ENCODE assay signal across 25 cellular contexts in the genomic region with DNA sequence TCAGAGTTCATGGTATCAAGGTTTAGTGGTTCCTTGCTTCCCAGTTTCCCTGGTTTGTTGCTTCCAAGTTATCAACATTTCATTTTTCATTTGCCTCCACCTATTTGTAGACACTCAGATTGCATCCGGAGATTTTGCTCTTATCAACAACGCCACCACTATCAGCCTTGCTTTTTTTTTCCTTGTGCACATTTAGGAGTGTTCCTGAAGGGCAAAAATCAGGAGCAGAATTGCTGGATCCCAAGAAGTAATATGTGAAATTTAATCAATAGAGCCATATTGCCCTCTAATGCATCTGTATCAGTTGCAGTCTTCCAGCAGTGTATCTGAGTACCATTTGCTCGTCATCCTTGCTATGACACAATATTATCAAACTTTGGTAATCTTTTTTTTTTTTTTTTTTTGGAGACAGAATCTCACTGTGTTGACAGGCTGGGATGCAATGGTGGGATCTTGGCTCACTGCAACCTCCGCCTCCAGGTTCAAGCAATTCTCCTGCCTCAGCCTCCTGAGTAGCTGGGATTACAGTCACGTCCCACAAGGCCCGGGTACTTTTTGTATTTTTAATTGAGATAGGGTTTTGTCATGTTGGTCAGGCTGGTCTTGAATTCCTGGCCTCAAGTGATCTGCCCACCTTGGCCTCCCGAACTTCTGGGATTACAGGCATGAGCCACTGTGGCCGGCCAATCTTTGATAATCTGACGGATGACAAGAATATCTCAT. TPM values are rescaled to one million over a fixed set of nuclear protein-coding genes. Genes with fewer than 3 reads are reported as not detected.
"Had no signal": no experiment of that assay in that cellular context is flagged by ENCODE, and none has a peak within 500 bp of the region (broad histone marks: within the 10 kb centered on the region; RNA-seq: fewer than 3 reads in every experiment).

No MANE protein-coding gene starts in this region.

- DNase-seq: dermis blood vessel endothelial cell; dorsolateral prefrontal cortex; effector CD4-positive, alpha-beta T cell; effector memory CD4-positive, alpha-beta T cell; foreskin keratinocyte; heart left ventricle; hypothalamus; immature natural killer cell; islet precursor cell; kidney; kidney glomerular epithelial cell; left colon; left ventricle myocardium inferior; lower lobe of right lung; mesenchymal stem cell; midbrain; naive thymus-derived CD4-positive, alpha-beta T cell had no signal

- H3K9me3 ChIP-seq: esophagus muscularis mucosa, gastroesophageal sphincter, heart left ventricle, lower lobe of right lung had no signal

- H3K4me2 ChIP-seq: hepatocyte had no signal

- H2AFZ ChIP-seq: hepatocyte had no signal

- H3K4me1 ChIP-seq: esophagus muscularis mucosa, foreskin keratinocyte, gastroesophageal sphincter, lower lobe of right lung had no signal

- H3K79me2 ChIP-seq: hepatocyte had no signal

- FAIRE-seq: colon, endothelial cell of umbilical vein, frontal cortex, kidney had no signal

- H3K27ac ChIP-seq: coronary artery, dorsolateral prefrontal cortex, esophagus muscularis mucosa, foreskin keratinocyte, gastroesophageal sphincter, heart left ventricle, hepatocyte, left ventricle myocardium inferior, lower lobe of right lung had no signal

- H3K36me3 ChIP-seq: esophagus muscularis mucosa, gastroesophageal sphincter, heart left ventricle, left ventricle myocardium inferior, lower lobe of right lung had no signal

- ATAC-seq: foreskin keratinocyte; gastroesophageal sphincter; heart left ventricle; left colon; left lobe of liver; lower lobe of right lung; naive thymus-derived CD4-positive, alpha-beta T cell had no signal

- H3K27me3 ChIP-seq: dorsolateral prefrontal cortex, heart left ventricle, hepatocyte had no signal

- H3K4me3 ChIP-seq: coronary artery, dorsolateral prefrontal cortex, esophagus muscularis mucosa, gastroesophageal sphincter, heart left ventricle, hepatocyte, left ventricle myocardium inferior, lower lobe of right lung had no signal

RNA-seq across cellular contexts. Expression of a gene that starts 51.1 kb away (rescaled TPM):
- total RNA-seq: left ventricle myocardium inferior had no signal
- polyA plus RNA-seq: naive thymus-derived CD4-positive, alpha-beta T cell had no signal
